28 cellular contexts compared by ENCODE assay signal in the genomic region with DNA sequence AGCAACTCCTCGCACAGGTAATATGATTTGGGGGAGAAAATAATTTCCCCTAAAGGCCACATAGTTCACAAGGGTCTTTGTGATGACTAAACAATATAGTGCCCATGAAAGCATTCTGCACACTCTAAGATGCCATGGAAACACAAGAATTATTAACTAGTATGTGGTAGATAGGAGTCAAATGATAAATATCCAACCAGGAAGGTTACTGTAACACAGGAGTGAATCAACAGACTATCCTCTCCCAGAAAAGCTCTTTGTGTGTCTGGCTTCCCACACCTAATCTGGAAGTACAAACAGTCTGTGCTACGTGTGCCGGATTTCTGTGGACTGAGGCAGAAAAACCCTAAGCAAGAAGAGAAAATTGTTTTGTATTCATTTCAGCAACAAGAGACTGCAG.
"Had no signal": no experiment of that assay in that cellular context is flagged by ENCODE, and none has a peak within 500 bp of the region (broad histone marks: within the 10 kb centered on the region; RNA-seq: fewer than 3 reads in every experiment).

No MANE protein-coding gene starts in this region.

- H3K27me3 ChIP-seq: ascending aorta, colonic mucosa had no signal

- DNase-seq: activated B cell treated with CpG ODN at 0.5 μM for 24 hours; activated CD4-positive, alpha-beta T cell treated with anti-CD3 and anti-CD28 coated beads for 48 hours; activated CD4-positive, alpha-beta T cell treated with anti-CD3 and anti-CD28 coated beads, Interleukin-2, amount 50 U/mL, for 1 hour; activated CD4-positive, alpha-beta T cell treated with anti-CD3 and anti-CD28 coated beads, Interleukin-2, amount 50 U/mL, for 48 hours; activated CD8-positive, alpha-beta memory T cell treated with anti-CD3 and anti-CD28 coated beads for 24 hours; activated CD8-positive, alpha-beta T cell treated with anti-CD3 and anti-CD28 coated beads for 36 hours; activated gamma-delta T cell; activated naive CD4-positive, alpha-beta T cell; activated naive CD4-positive, alpha-beta T cell treated with anti-CD3 and anti-CD28 coated beads, Interleukin-2, amount 10 ng/mL, durations not matched to agents 7 days and 5 days; activated naive CD8-positive, alpha-beta T cell treated with anti-CD3 and anti-CD28 coated beads, Interleukin-2, amount 10 ng/mL, durations not matched to agents 7 days and 5 days; activated T-cell treated with anti-CD3 and anti-CD28 coated beads, Interleukin-2, amount 50 U/mL, for 1 hour; activated T-cell treated with anti-CD3 and anti-CD28 coated beads, Interleukin-2, amount 50 U/mL, for 48 hours; central memory CD4-positive, alpha-beta T cell; cerebellar nuclear complex; colonic mucosa; effector CD8-positive, alpha-beta T cell; endodermal cell; foreskin fibroblast; SW 1271; T-cell; T1000; WERI-Rb-1 had no signal

- H3K4me3 ChIP-seq: ascending aorta, breast epithelium, cardiac muscle cell, colonic mucosa had no signal

- ATAC-seq: activated CD4-positive, CD25-positive, alpha-beta regulatory T cell treated with anti-CD3 and anti-CD28 coated beads, Interleukin-2, amount 50 U/mL, for 24 hours; activated CD8-positive, alpha-beta T cell treated with anti-CD3 and anti-CD28 coated beads for 36 hours; activated naive CD4-positive, alpha-beta T cell treated with anti-CD3 and anti-CD28 coated beads, Interleukin-2, amount 50 U/mL, for 72 hours; esophagus mucosa; T-cell had no signal

- H3K27ac ChIP-seq: ascending aorta, breast epithelium, cardiac muscle cell, colonic mucosa, WERI-Rb-1 had no signal

- H3K4me1 ChIP-seq: ascending aorta, breast epithelium, colonic mucosa had no signal

- H3K36me3 ChIP-seq: ascending aorta, breast epithelium, cardiac muscle cell, colonic mucosa, WERI-Rb-1 had no signal

- H3K9me3 ChIP-seq: ascending aorta, breast epithelium, colonic mucosa had no signal
